Comparison of ENCODE assay signal across 31 cellular contexts in the genomic region with DNA sequence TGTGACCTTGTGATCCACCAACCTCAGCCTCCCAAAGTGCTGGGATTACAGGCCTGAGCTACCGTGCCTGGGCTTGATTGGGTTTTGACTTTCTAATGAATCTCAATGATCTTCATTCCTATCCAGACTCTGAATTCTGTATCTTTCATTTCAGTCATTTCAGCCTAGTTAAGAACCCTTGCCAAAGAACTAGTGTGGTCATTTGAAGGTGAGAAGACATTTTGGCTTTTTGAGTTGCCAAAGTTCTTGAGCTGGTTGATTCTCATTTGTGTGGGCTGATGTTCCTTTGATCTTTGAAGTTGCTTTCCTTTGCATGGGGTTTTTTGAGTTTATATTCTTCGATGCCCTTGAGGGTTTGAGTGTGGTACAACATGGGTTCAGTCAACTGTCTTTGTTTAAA. TPM values are rescaled to one million over a fixed set of nuclear protein-coding genes. Genes with fewer than 3 reads are reported as not detected.
"Had no signal": no experiment of that assay in that cellular context is flagged by ENCODE, and none has a peak within 500 bp of the region (broad histone marks: within the 10 kb centered on the region; RNA-seq: fewer than 3 reads in every experiment).

No MANE protein-coding gene starts in this region.

- H3K4me3 ChIP-seq: gastrocnemius medialis, lung, neural progenitor cell, prostate gland, right atrium auricular region, smooth muscle cell, testis, tibial artery had no signal

- H3K27ac Mint-ChIP-seq: dendritic cell treated with granulocyte-macrophage colony-stimulating factor and Interleukin-4, amounts not matched to agents 40 ng/mL and 50 ng/mL, for 4 days; endodermal cell; memory B cell; nephron; neural progenitor cell; type B pancreatic cell had no signal

- H3K27me3 ChIP-seq: neural progenitor cell, right atrium auricular region, testis had no signal

- H3K4me3 Mint-ChIP-seq: dendritic cell treated with granulocyte-macrophage colony-stimulating factor and Interleukin-4, amounts not matched to agents 40 ng/mL and 50 ng/mL, for 4 days; endodermal cell; memory B cell; nephron; neural progenitor cell; type B pancreatic cell had no signal

- DNase-seq: effector CD8-positive, alpha-beta T cell; endodermal cell; foreskin fibroblast; gastrocnemius medialis; kidney; stimulated activated CD4-positive, alpha-beta T cell treated with anti-CD3 and anti-CD28 coated beads, Interleukin-12 subunit alpha, Interleukin-12 subunit beta, amount 100 ng/mL, for 4 hours; stimulated activated CD4-positive, alpha-beta T cell treated with anti-CD3 and anti-CD28 coated beads, Interleukin-1b, Interleukin-23, amount 100 ng/mL, for 48 hours; stimulated activated CD4-positive, alpha-beta T cell treated with anti-CD3 and anti-CD28 coated beads, Interleukin-4, amount 100 ng/mL, for 1 hour; stimulated activated naive CD4-positive, alpha-beta T cell; substantia nigra; testis; tibial artery had no signal

- H3K9ac ChIP-seq: neural progenitor cell, parathyroid adenoma had no signal

- H3K9me3 Mint-ChIP-seq: dendritic cell treated with granulocyte-macrophage colony-stimulating factor and Interleukin-4, amounts not matched to agents 40 ng/mL and 50 ng/mL, for 4 days; type B pancreatic cell had no signal

- H3K9me3 ChIP-seq: gastrocnemius medialis, prostate gland, right atrium auricular region, testis, tibial artery had no signal

- H3K36me3 Mint-ChIP-seq: neural progenitor cell, type B pancreatic cell had no signal

- ATAC-seq: gastrocnemius medialis, sciatic nerve had no signal

- H3K36me3 ChIP-seq: gastrocnemius medialis, neural progenitor cell, prostate gland, right atrium auricular region, tibial artery had no signal

- H3K4me1 Mint-ChIP-seq: endodermal cell, nephron, neural progenitor cell had no signal

- H3K4me1 ChIP-seq: gastrocnemius medialis, neural progenitor cell, parathyroid adenoma, prostate gland, right atrium auricular region, testis, tibial artery had no signal

- H3K27ac ChIP-seq: epithelial cell of prostate, gastrocnemius medialis, neural progenitor cell, parathyroid adenoma, prostate gland, right atrium auricular region, testis, tibial artery had no signal

- H3K4me2 ChIP-seq: neural progenitor cell, smooth muscle cell had no signal

RNA-seq across cellular contexts. Expression of a gene that starts 30.6 kb away (rescaled TPM):
- total RNA-seq: endodermal cell, esophagus mucosa, gastrocnemius medialis, glomerular endothelial cell, left lobe of liver, liver, mononuclear cell, osteoblast, right atrium auricular region, smooth muscle cell, urinary bladder had no signal
- polyA plus RNA-seq: smooth muscle cell, urinary bladder had no signal
